In the genomic region with DNA sequence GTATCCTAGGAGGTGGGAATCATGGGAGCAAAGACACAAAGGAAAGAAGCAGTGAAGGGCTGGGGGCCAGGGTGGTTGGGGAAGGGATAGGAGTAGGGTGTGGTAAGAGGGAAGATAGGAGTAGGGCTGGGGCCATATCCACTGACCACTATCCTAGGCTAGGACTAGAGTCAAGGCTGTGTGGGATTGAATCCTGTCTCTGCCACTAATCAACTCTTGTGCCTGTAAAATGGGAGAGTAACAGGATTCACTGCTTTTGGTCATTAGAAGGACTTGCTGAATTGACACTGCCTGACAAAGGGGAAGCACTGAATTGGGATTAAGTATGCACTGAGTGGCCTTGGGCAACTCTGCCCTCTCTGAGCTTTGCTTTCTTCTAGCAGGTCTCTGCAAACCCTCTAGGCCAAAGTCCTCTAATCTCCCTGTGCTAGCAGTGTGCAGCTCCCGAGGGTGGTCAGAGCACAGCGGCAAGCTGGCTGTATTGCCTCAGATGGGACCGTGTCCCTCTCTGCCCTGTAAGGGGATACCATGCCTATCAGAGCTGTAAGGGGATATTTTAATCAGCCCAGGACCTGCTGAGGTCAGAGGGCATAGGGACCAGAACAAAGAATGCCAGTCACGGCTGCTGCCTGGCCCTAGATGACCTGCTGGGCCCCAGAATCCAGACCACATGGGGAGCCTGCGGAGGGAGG, we compare ENCODE assay signal across 1 cellular context.
TF ChIP-seq lines count a peak whose summit lies in the region.

No MANE protein-coding gene starts in this region.

TF ChIP-seq in GM23338, 12 proteins besides CTCF, POLR2A, EP300 and RAD21 (continued from another document):
- TF ChIP-seq EZH2phosphoT487 (IDR thresholded peaks at IDR 0.05; ENCODE audit: unreplicated experiment) = no peak
- TF ChIP-seq CREB1 (CRISPR knock-in tag; IDR thresholded peaks at IDR 0.05; ENCODE audit: low read depth) = no peak
- no peak for TF ChIP-seq JUNB (IDR thresholded peaks at IDR 0.05; ENCODE audit: unreplicated experiment)
- no peak for TF ChIP-seq ZNF331 (CRISPR knock-in tag; IDR thresholded peaks at IDR 0.05; ENCODE audit: low read depth)
- no peak for TF ChIP-seq STAT1 (IDR thresholded peaks at IDR 0.05; ENCODE audit: unreplicated experiment)
- no peak for TF ChIP-seq EZH2 (IDR thresholded peaks at IDR 0.05; ENCODE audit: low read depth, unreplicated experiment)
- TF ChIP-seq POLR2AphosphoS5 (IDR thresholded peaks at IDR 0.05; ENCODE audit: low read depth) = no peak
